ENCODE assay signal across 19 cellular contexts in genomic region chr1:70666381-70667140, GRCh38.
A peak's percentile ranks its signal among the peaks of the same experiment; 100 is the strongest.
DNase-seq lines count a peak whose midpoint lies in the region; TF ChIP-seq lines count a peak whose summit lies in the region.
"Had no signal": no experiment of that assay in that cellular context is flagged by ENCODE, and none has a peak within 500 bp of the region (broad histone marks: within the 10 kb centered on the region; RNA-seq: fewer than 3 reads in every experiment).

No MANE protein-coding gene starts in this region.

- TF ChIP-seq CTCF in hepatocyte (IDR thresholded peaks at IDR 0.05; ENCODE audit: poor library complexity) (no peak), GM10248 (IDR thresholded peaks at IDR 0.05; ENCODE audit: control extremely low read depth, extremely low read depth, low read depth, missing control alignments) (no peak)

- CTCF ChIA-PET in GM10248 (lab: Yijun Ruan, JAX), result no interaction called here

- H3K4ac ChIP-seq in mesenchymal stem cell (ENCODE audit: low read depth in 1 of 2, low read length in 2 of 2), result no peak overlapping the region

- peak overlapping the region; percentile 83 for H2AK5ac ChIP-seq in mesenchymal stem cell (ENCODE audit: low read length, severe bottlenecking)

- H3K36me3 ChIP-seq in hepatocyte (replicated peaks; ENCODE audit: insufficient read depth, low read depth) (no peaks in the 10 kb centered on the region), mesenchymal stem cell (ENCODE audit: control insufficient read depth in 1 of 2, insufficient read depth in 2 of 2, low read depth in 1 of 2, low read length in 2 of 2) (no peaks in the 10 kb centered on the region)

- H3K27ac ChIP-seq in hepatocyte (peak overlapping the region; percentile 70), mesenchymal stem cell (ENCODE audit: low read length, poor library complexity, severe bottlenecking) (peak overlapping the region; percentile 93)
- H3K27ac ChIP-seq: HL-60 had no signal

- no peaks in the 10 kb centered on the region for H4K20me1 ChIP-seq in hepatocyte (ENCODE audit: insufficient read depth, poor library complexity, severe bottlenecking)

- no peak overlapping the region for H2BK5ac ChIP-seq in mesenchymal stem cell (ENCODE audit: low read depth, low read length, poor library complexity, severe bottlenecking)

- H3K27me3 ChIP-seq in hepatocyte (no peaks in the 10 kb centered on the region), mesenchymal stem cell (ENCODE audit: control insufficient read depth in 1 of 2, insufficient read depth in 1 of 2, low read length in 2 of 2) (no peaks in the 10 kb centered on the region)

- H3K4me1 ChIP-seq in hepatocyte (ENCODE audit: insufficient read depth) (no peaks in the 10 kb centered on the region), mesenchymal stem cell (ENCODE audit: control insufficient read depth, insufficient read depth, low read depth, low read length) (peaks cover 4% of the 10 kb centered on the region)

- no peak overlapping the region for H2BK12ac ChIP-seq in mesenchymal stem cell (ENCODE audit: low read length in 2 of 2)

- H3K4me2 ChIP-seq in hepatocyte, result peak overlapping the region; percentile 4
- H3K4me2 ChIP-seq in mesenchymal stem cell (ENCODE audit: low read length, poor library complexity, severe bottlenecking), result no peak overlapping the region

- 58% methylated on average over 8 of the region's 8 CpGs for WGBS in hepatocyte (ENCODE audit: low lambda C conversion rate, missing lambda C conversion rate)
- 58% methylated on average over 7 of the region's 8 CpGs for WGBS in mesenchymal stem cell

- H3K14ac ChIP-seq in mesenchymal stem cell (ENCODE audit: low read length in 2 of 2), result no peak overlapping the region

- no peaks in the 10 kb centered on the region for H3K79me1 ChIP-seq in mesenchymal stem cell (replicated peaks; ENCODE audit: low read length, poor library complexity, severe bottlenecking)

- H3K4me3 ChIP-seq in hepatocyte (no peak overlapping the region), mesenchymal stem cell (ENCODE audit: insufficient read depth in 1 of 2, low read depth in 1 of 2, low read length in 2 of 2) (no peak overlapping the region)

- no peaks in the 10 kb centered on the region for H3K79me2 ChIP-seq in hepatocyte

- H2BK120ac ChIP-seq in mesenchymal stem cell (ENCODE audit: low read depth, low read length), result no peak overlapping the region

- no peak overlapping the region for H3K9ac ChIP-seq in mesenchymal stem cell (ENCODE audit: low read length)

- H2BK15ac ChIP-seq in mesenchymal stem cell (ENCODE audit: low read depth, poor library complexity, severe bottlenecking), result no peak overlapping the region

- H4K91ac ChIP-seq in mesenchymal stem cell (ENCODE audit: low read length), result no peak overlapping the region

- H3K23ac ChIP-seq in mesenchymal stem cell (ENCODE audit: low read length in 2 of 2), result no peak overlapping the region

- H3K18ac ChIP-seq in mesenchymal stem cell (ENCODE audit: low read depth in 1 of 2, low read length in 2 of 2), result no peak overlapping the region

- POLR2A ChIA-PET in GM10248 (lab: Yijun Ruan, JAX), result no interaction called here

- DNase-seq in Caki2 (ENCODE audit: low read depth) (peak; percentile 76), HuH-7.5 (ENCODE audit: low spot score) (peak; percentile 2), hepatocyte (ENCODE audit: low spot score) (peak; percentile 13), mesenchymal stem cell (no peak), G401 (ENCODE audit: low spot score) (no peak), GM10248 (ENCODE audit: extremely low spot score) (no peak), NCI-H2196 treated with DMSO at 0.1 percent for 48 hours (lab: John Stamatoyannopoulos, UW; ENCODE audit: unreplicated experiment) (no peak), NCI-H526 treated with DMSO at 0.1 percent for 48 hours (lab: John Stamatoyannopoulos, UW) (no peak)
- DNase-seq: ACHN; CD4-positive, alpha-beta T cell; DND-41; GF-D8; GOT3; HFFc6; KG1; NCI-H1092; NCI-H345; NCI-H774 had no signal

- H4K8ac ChIP-seq in mesenchymal stem cell (ENCODE audit: low read length), result no peak overlapping the region

- H3K9me3 ChIP-seq in hepatocyte (ENCODE audit: low read depth) (no peaks in the 10 kb centered on the region), mesenchymal stem cell (ENCODE audit: control insufficient read depth, low read length) (no peaks in the 10 kb centered on the region)

- H3K9me2 ChIP-seq in hepatocyte (replicated peaks; ENCODE audit: insufficient read depth), result no peaks in the 10 kb centered on the region

- in situ Hi-C loops in Caki2 (cut with HindIII; ENCODE audit: low pct_unique_long_range_greater_than_20kb, low sequenced_read_pairs), result no loop called here
- in situ Hi-C loops in G401 (cut with HindIII; ENCODE audit: low sequenced_read_pairs), result no loop called here

- H2AFZ ChIP-seq in hepatocyte, result no peak overlapping the region
- H2AFZ ChIP-seq in mesenchymal stem cell (ENCODE audit: low read depth, low read length), result no peak overlapping the region

Comparison
In these comparisons a context has a peak if more than half of its experiments do, and no peak if none do; other contexts are left out.
1. DNase-seq: peak in Caki2 (single experiment), HuH-7.5 (single experiment) and hepatocyte (single experiment); none in mesenchymal stem cell (single experiment), G401 (single experiment), GM10248 (single experiment), NCI-H2196 treated with DMSO at 0.1 percent for 48 hours (single experiment) and NCI-H526 treated with DMSO at 0.1 percent for 48 hours (single experiment).